Comparison of ENCODE assay signal across 8 cellular contexts in genomic region chr19:36379510-36379819, GRCh38. TPM values are rescaled to one million over a fixed set of nuclear protein-coding genes. Genes with fewer than 3 reads are reported as not detected.
A peak's percentile ranks its signal among the peaks of the same experiment; 100 is the strongest.
DNase-seq lines count a peak whose midpoint lies in the region; ATAC-seq and TF ChIP-seq lines count a peak whose summit lies in the region.

No MANE protein-coding gene starts in this region.

- ATAC-seq in activated CD8-positive, alpha-beta T cell treated with anti-CD3 and anti-CD28 coated beads, Interleukin-2, amount 10 ng/mL, durations not matched to agents 7 days and 5 days = no peak
- ATAC-seq in stimulated activated effector memory CD8-positive, alpha-beta T cell treated with anti-CD3 and anti-CD28 coated beads, Interleukin-12 subunit alpha, Interleukin-12 subunit beta, amount 100 ng/mL, for 72 hours = no peak
- ATAC-seq in GM21717 (IDR thresholded peaks at IDR 0.05; ENCODE audit: unreplicated experiment) (no peak), GM21723 (IDR thresholded peaks at IDR 0.05; ENCODE audit: unreplicated experiment) (no peak)

- peak overlapping the region; percentile 96 for H3K4me3 ChIP-seq in iPS-15b (ENCODE audit: low read depth, low read length)

- peak overlapping the region; percentile 84 for H3K4me3 Mint-ChIP-seq in activated CD8-positive, alpha-beta T cell treated with anti-CD3 and anti-CD28 coated beads, Interleukin-2, amount 10 ng/mL, durations not matched to agents 7 days and 5 days
- H3K4me3 Mint-ChIP-seq in stimulated activated effector memory CD8-positive, alpha-beta T cell treated with anti-CD3 and anti-CD28 coated beads, Interleukin-12 subunit alpha, Interleukin-12 subunit beta, amount 100 ng/mL, for 72 hours = peak overlapping the region; percentile 91

- H3K4me1 Mint-ChIP-seq in activated CD8-positive, alpha-beta T cell treated with anti-CD3 and anti-CD28 coated beads, Interleukin-2, amount 10 ng/mL, durations not matched to agents 7 days and 5 days (ENCODE audit: low read depth) = peaks cover 18% of the 10 kb centered on the region
- H3K4me1 Mint-ChIP-seq in stimulated activated effector memory CD8-positive, alpha-beta T cell treated with anti-CD3 and anti-CD28 coated beads, Interleukin-12 subunit alpha, Interleukin-12 subunit beta, amount 100 ng/mL, for 72 hours = peaks cover 22% of the 10 kb centered on the region

- no peak overlapping the region for H3K9ac ChIP-seq in iPS-15b (ENCODE audit: low read depth, low read length)

- no peaks in the 10 kb centered on the region for H3K36me3 ChIP-seq in iPS-15b (ENCODE audit: control insufficient read depth, insufficient read depth, low read length)

- H3K27me3 Mint-ChIP-seq in activated CD8-positive, alpha-beta T cell treated with anti-CD3 and anti-CD28 coated beads, Interleukin-2, amount 10 ng/mL, durations not matched to agents 7 days and 5 days (ENCODE audit: low read depth) = no peaks in the 10 kb centered on the region

- CTCF ChIA-PET in HEK293T (lab: Yijun Ruan, JAX) = interaction anchor here (0.6 kb wide), 1 partner anchor 32 kb away, joined by 3 read pairs; no protein-coding TSS in a partner anchor
- CTCF ChIA-PET in activated CD8-positive, alpha-beta T cell treated with anti-CD3 and anti-CD28 coated beads, Interleukin-2, amount 10 ng/mL, durations not matched to agents 7 days and 5 days (lab: Charles Lee) = interaction anchor here (1.4 kb wide), 1 partner anchor 117 kb away, joined by 3 read pairs; no protein-coding TSS in a partner anchor

- DNase-seq in HEK293T (ENCODE audit: extremely low spot score) (no peak), NCI-H1930 (lab: John Stamatoyannopoulos, UW) (no peak), activated gamma-delta T cell treated with Interleukin-2 at 50 U/mL for 16 hours (no peak)
- DNase-seq in activated CD8-positive, alpha-beta T cell treated with anti-CD3 and anti-CD28 coated beads, Interleukin-2, amount 10 ng/mL, durations not matched to agents 7 days and 5 days = peak; percentile 21
- DNase-seq in stimulated activated effector memory CD8-positive, alpha-beta T cell treated with anti-CD3 and anti-CD28 coated beads, Interleukin-12 subunit alpha, Interleukin-12 subunit beta, amount 100 ng/mL, for 72 hours (ENCODE audit: low spot score in 2 of 2) = no peak

- peaks cover 26% of the 10 kb centered on the region for H3K36me3 Mint-ChIP-seq in activated CD8-positive, alpha-beta T cell treated with anti-CD3 and anti-CD28 coated beads, Interleukin-2, amount 10 ng/mL, durations not matched to agents 7 days and 5 days (ENCODE audit: low read depth)
- H3K36me3 Mint-ChIP-seq in stimulated activated effector memory CD8-positive, alpha-beta T cell treated with anti-CD3 and anti-CD28 coated beads, Interleukin-12 subunit alpha, Interleukin-12 subunit beta, amount 100 ng/mL, for 72 hours = peaks cover 24% of the 10 kb centered on the region

- H3K4me1 ChIP-seq in iPS-15b (ENCODE audit: control insufficient read depth, insufficient read depth, low read length) = no peaks in the 10 kb centered on the region

- H3K27me3 ChIP-seq in iPS-15b (ENCODE audit: control insufficient read depth, insufficient read depth, low read length) = peaks cover 3% of the 10 kb centered on the region

- POLR2A ChIA-PET in HEK293T (lab: Yijun Ruan, JAX) = interaction anchor here (1.1 to 1.9 kb wide), 4 partner anchors 19 to 955 kb away, joined by 3 to 18 read pairs (median 4); partner anchors contain the start of genes ZFP82 and ZNF566
- POLR2A ChIA-PET in activated CD8-positive, alpha-beta T cell treated with anti-CD3 and anti-CD28 coated beads, Interleukin-2, amount 10 ng/mL, durations not matched to agents 7 days and 5 days (lab: Charles Lee) = interaction anchor here (1.1 kb wide), 1 partner anchor 459 kb away, joined by 4 read pairs; the partner anchor contains the start of gene ZNF790

- no peaks in the 10 kb centered on the region for H3K9me3 ChIP-seq in iPS-15b (ENCODE audit: control insufficient read depth, insufficient read depth, low read length)

- H3K27ac Mint-ChIP-seq in activated CD8-positive, alpha-beta T cell treated with anti-CD3 and anti-CD28 coated beads, Interleukin-2, amount 10 ng/mL, durations not matched to agents 7 days and 5 days = peak overlapping the region; percentile 49
- H3K27ac Mint-ChIP-seq in stimulated activated effector memory CD8-positive, alpha-beta T cell treated with anti-CD3 and anti-CD28 coated beads, Interleukin-12 subunit alpha, Interleukin-12 subunit beta, amount 100 ng/mL, for 72 hours = peak overlapping the region; percentile 97

- H3K9me3 Mint-ChIP-seq in activated CD8-positive, alpha-beta T cell treated with anti-CD3 and anti-CD28 coated beads, Interleukin-2, amount 10 ng/mL, durations not matched to agents 7 days and 5 days (ENCODE audit: insufficient read depth) = peaks cover 14% of the 10 kb centered on the region
- peaks cover 6% of the 10 kb centered on the region for H3K9me3 Mint-ChIP-seq in stimulated activated effector memory CD8-positive, alpha-beta T cell treated with anti-CD3 and anti-CD28 coated beads, Interleukin-12 subunit alpha, Interleukin-12 subunit beta, amount 100 ng/mL, for 72 hours

TF ChIP-seq in HEK293T, 16 proteins besides CTCF, POLR2A, EP300 and RAD21:
- TF ChIP-seq L3MBTL2 (conservative IDR thresholded peaks at IDR 0.05) = 0 out of 2 replicates have a peak, but pooled peaks have one; percentile 24
- TF ChIP-seq, protein P1, sequence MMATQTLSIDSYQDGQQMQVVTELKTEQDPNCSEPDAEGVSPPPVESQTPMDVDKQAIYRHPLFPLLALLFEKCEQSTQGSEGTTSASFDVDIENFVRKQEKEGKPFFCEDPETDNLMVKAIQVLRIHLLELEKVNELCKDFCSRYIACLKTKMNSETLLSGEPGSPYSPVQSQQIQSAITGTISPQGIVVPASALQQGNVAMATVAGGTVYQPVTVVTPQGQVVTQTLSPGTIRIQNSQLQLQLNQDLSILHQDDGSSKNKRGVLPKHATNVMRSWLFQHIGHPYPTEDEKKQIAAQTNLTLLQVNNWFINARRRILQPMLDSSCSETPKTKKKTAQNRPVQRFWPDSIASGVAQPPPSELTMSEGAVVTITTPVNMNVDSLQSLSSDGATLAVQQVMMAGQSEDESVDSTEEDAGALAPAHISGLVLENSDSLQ (IDR thresholded peaks at IDR 0.05) = no peak

RNA-seq across cellular contexts. Expression of gene ZFP14, which starts 0.5 kb away (rescaled TPM):
- total RNA-seq in activated CD8-positive, alpha-beta T cell treated with anti-CD3 and anti-CD28 coated beads, Interleukin-2, amount 10 ng/mL, durations not matched to agents 7 days and 5 days = 1 to 10 TPM; 4.1 to 5.4 TPM

RNA-seq across cellular contexts. Expression of gene ZFP82, which starts 39.0 kb away (rescaled TPM):
- 1 to 10 TPM; 5.2 to 5.4 TPM for total RNA-seq in activated CD8-positive, alpha-beta T cell treated with anti-CD3 and anti-CD28 coated beads, Interleukin-2, amount 10 ng/mL, durations not matched to agents 7 days and 5 days
